Comparison of ENCODE assay signal across 1 cellular context in the genomic region with DNA sequence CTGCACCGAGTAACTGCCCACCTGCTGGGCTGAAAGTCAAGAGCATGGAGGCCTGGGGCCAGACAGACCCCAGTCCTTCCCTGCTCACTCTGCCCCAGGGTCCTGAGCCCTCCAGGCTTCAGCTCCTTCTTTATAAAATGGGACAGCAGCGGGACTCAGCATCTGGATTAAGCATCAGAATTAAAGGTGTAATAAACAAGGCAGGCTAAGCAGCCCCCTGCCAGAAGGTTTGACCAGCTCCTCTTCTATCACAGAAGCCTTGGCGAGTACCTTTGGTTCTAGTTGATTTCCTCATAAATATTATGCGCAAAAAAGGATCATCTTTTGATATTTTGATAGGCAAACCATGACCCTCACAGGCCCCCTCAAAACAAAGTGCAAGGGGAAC.
TF ChIP-seq lines count a peak whose summit lies in the region.

No MANE protein-coding gene starts in this region.

TF ChIP-seq in K562, 482 proteins besides CTCF, POLR2A, EP300 and RAD21:
- TF ChIP-seq ZNF184 (CRISPR knock-in tag; IDR thresholded peaks at IDR 0.05), result no peak
- TF ChIP-seq, protein P1, sequence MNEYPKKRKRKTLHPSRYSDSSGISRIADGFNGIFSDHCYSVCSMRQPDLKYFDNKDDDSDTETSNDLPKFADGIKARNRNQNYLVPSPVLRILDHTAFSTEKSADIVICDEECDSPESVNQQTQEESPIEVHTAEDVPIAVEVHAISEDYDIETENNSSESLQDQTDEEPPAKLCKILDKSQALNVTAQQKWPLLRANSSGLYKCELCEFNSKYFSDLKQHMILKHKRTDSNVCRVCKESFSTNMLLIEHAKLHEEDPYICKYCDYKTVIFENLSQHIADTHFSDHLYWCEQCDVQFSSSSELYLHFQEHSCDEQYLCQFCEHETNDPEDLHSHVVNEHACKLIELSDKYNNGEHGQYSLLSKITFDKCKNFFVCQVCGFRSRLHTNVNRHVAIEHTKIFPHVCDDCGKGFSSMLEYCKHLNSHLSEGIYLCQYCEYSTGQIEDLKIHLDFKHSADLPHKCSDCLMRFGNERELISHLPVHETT (CRISPR knock-in tag; conservative IDR thresholded peaks at IDR 0.05 in 1 of 2, IDR thresholded peaks at IDR 0.05 in 1 of 2), result 0 out of 4 replicates have a peak, but pooled peaks of 1 of the 2 experiments have one; percentile 17
- TF ChIP-seq, protein P2, sequence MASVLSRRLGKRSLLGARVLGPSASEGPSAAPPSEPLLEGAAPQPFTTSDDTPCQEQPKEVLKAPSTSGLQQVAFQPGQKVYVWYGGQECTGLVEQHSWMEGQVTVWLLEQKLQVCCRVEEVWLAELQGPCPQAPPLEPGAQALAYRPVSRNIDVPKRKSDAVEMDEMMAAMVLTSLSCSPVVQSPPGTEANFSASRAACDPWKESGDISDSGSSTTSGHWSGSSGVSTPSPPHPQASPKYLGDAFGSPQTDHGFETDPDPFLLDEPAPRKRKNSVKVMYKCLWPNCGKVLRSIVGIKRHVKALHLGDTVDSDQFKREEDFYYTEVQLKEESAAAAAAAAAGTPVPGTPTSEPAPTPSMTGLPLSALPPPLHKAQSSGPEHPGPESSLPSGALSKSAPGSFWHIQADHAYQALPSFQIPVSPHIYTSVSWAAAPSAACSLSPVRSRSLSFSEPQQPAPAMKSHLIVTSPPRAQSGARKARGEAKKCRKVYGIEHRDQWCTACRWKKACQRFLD (CRISPR knock-in tag; IDR thresholded peaks at IDR 0.05), result 0 out of 2 replicates have a peak, but pooled peaks have one; percentile 51
- TF ChIP-seq, protein P3, sequence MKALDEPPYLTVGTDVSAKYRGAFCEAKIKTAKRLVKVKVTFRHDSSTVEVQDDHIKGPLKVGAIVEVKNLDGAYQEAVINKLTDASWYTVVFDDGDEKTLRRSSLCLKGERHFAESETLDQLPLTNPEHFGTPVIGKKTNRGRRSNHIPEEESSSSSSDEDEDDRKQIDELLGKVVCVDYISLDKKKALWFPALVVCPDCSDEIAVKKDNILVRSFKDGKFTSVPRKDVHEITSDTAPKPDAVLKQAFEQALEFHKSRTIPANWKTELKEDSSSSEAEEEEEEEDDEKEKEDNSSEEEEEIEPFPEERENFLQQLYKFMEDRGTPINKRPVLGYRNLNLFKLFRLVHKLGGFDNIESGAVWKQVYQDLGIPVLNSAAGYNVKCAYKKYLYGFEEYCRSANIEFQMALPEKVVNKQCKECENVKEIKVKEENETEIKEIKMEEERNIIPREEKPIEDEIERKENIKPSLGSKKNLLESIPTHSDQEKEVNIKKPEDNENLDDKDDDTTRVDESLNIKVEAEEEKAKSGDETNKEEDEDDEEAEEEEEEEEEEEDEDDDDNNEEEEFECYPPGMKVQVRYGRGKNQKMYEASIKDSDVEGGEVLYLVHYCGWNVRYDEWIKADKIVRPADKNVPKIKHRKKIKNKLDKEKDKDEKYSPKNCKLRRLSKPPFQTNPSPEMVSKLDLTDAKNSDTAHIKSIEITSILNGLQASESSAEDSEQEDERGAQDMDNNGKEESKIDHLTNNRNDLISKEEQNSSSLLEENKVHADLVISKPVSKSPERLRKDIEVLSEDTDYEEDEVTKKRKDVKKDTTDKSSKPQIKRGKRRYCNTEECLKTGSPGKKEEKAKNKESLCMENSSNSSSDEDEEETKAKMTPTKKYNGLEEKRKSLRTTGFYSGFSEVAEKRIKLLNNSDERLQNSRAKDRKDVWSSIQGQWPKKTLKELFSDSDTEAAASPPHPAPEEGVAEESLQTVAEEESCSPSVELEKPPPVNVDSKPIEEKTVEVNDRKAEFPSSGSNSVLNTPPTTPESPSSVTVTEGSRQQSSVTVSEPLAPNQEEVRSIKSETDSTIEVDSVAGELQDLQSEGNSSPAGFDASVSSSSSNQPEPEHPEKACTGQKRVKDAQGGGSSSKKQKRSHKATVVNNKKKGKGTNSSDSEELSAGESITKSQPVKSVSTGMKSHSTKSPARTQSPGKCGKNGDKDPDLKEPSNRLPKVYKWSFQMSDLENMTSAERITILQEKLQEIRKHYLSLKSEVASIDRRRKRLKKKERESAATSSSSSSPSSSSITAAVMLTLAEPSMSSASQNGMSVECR (CRISPR knock-in tag; IDR thresholded peaks at IDR 0.05), result peak; percentile 67; the same call in 1 of the 2 replicates
- TF ChIP-seq, protein P4, sequence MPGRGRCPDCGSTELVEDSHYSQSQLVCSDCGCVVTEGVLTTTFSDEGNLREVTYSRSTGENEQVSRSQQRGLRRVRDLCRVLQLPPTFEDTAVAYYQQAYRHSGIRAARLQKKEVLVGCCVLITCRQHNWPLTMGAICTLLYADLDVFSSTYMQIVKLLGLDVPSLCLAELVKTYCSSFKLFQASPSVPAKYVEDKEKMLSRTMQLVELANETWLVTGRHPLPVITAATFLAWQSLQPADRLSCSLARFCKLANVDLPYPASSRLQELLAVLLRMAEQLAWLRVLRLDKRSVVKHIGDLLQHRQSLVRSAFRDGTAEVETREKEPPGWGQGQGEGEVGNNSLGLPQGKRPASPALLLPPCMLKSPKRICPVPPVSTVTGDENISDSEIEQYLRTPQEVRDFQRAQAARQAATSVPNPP (IDR thresholded peaks at IDR 0.05; ENCODE audit: borderline replicate concordance, insufficient read depth, insufficient read length), result no peak
